In the genomic region with DNA sequence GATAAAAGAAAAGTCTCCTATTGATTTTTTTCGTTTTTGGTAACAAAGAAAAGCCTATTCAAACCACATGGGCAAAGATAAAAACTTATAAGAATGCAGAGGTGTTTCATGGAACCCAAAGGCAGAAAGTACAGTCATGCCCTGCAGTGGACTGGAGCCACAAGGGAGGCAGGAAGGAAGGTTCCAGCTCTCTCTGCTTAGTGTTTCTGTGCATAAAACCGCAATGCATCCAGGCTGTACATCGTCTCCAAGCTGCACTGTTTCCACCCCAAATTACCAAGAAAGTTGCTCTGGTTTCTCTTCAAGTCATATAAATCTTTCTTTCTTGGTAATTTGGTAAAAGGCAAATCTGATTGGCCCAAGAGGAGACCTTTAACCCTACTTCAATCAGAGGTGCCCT, we compare ENCODE assay signal across 17 cellular contexts. TPM values are rescaled to one million over a fixed set of nuclear protein-coding genes. Genes with fewer than 3 reads are reported as not detected.
DNase-seq lines count a peak whose midpoint lies in the region; ATAC-seq and TF ChIP-seq lines count a peak whose summit lies in the region.
"Had no signal": no experiment of that assay in that cellular context is flagged by ENCODE, and none has a peak within 500 bp of the region (broad histone marks: within the 10 kb centered on the region; RNA-seq: fewer than 3 reads in every experiment).

No MANE protein-coding gene starts in this region.

- H3K9me3 ChIP-seq in left lung, result no peaks in the 10 kb centered on the region
- H3K9me3 ChIP-seq: BLaER1 treated with 17β-estradiol and CSF1 and Interleukin-3, amounts not matched to agents 10 nM and 100 nM had no signal

- ATAC-seq in activated CD8-positive, alpha-beta memory T cell treated with anti-CD3 and anti-CD28 coated beads, Interleukin-2, amount 10 ng/mL, durations not matched to agents 7 days and 5 days, result peak; percentile 76
- no peak for ATAC-seq in central memory CD8-positive, alpha-beta T cell (replicated peaks; ENCODE audit: extremely low read depth, poor library complexity, severe bottlenecking)
- ATAC-seq in left lung, result no peak
- ATAC-seq: stimulated activated naive B cell treated with anti-CD40 and anti-IgM and Interleukin-4, amounts not matched to agents 10 μg/mL and 1 μg/mL and 100 μg/mL, for 72 hours had no signal

- H3K4me1 Mint-ChIP-seq in activated CD8-positive, alpha-beta memory T cell treated with anti-CD3 and anti-CD28 coated beads, Interleukin-2, amount 10 ng/mL, durations not matched to agents 7 days and 5 days, result peaks cover 77% of the 10 kb centered on the region
- peaks cover 84% of the 10 kb centered on the region for H3K4me1 Mint-ChIP-seq in central memory CD8-positive, alpha-beta T cell
- H3K4me1 Mint-ChIP-seq: stimulated activated naive B cell treated with anti-CD40 and anti-IgM and Interleukin-4, amounts not matched to agents 10 μg/mL and 1 μg/mL and 100 μg/mL, for 72 hours had no signal

- intact Hi-C loops in left lung (cut with DNase I), result no loop called here

- no peaks in the 10 kb centered on the region for H3K4me1 ChIP-seq in left lung
- H3K4me1 ChIP-seq: BLaER1 treated with 17β-estradiol and CSF1 and Interleukin-3, amounts not matched to agents 10 nM and 100 nM had no signal

- H3K36me3 Mint-ChIP-seq in activated CD8-positive, alpha-beta memory T cell treated with anti-CD3 and anti-CD28 coated beads, Interleukin-2, amount 10 ng/mL, durations not matched to agents 7 days and 5 days, result peaks cover 71% of the 10 kb centered on the region
- peaks cover 47% of the 10 kb centered on the region for H3K36me3 Mint-ChIP-seq in central memory CD8-positive, alpha-beta T cell (ENCODE audit: insufficient read depth)
- H3K36me3 Mint-ChIP-seq: stimulated activated naive B cell treated with anti-CD40 and anti-IgM and Interleukin-4, amounts not matched to agents 10 μg/mL and 1 μg/mL and 100 μg/mL, for 72 hours had no signal

- TF ChIP-seq CTCF in left lung (IDR thresholded peaks at IDR 0.05) (no peak), GM13977 (IDR thresholded peaks at IDR 0.05; ENCODE audit: extremely low read depth, insufficient read depth, missing control alignments) (no peak)

- no peaks in the 10 kb centered on the region for H3K9me3 Mint-ChIP-seq in activated CD8-positive, alpha-beta memory T cell treated with anti-CD3 and anti-CD28 coated beads, Interleukin-2, amount 10 ng/mL, durations not matched to agents 7 days and 5 days (ENCODE audit: low read depth)
- H3K9me3 Mint-ChIP-seq in central memory CD8-positive, alpha-beta T cell, result no peaks in the 10 kb centered on the region
- H3K9me3 Mint-ChIP-seq: stimulated activated naive B cell treated with anti-CD40 and anti-IgM and Interleukin-4, amounts not matched to agents 10 μg/mL and 1 μg/mL and 100 μg/mL, for 72 hours had no signal

- peak; percentile 83 for DNase-seq in activated CD8-positive, alpha-beta memory T cell treated with anti-CD3 and anti-CD28 coated beads, Interleukin-2, amount 10 ng/mL, durations not matched to agents 7 days and 5 days
- no peak for DNase-seq in activated CD8-positive, alpha-beta memory T cell treated with anti-CD3 and anti-CD28 coated beads, Interleukin-2, amount 50 U/mL, for 4 hours
- DNase-seq in activated T-cell treated with anti-CD3 and anti-CD28 coated beads, Interleukin-2, amount 50 U/mL, for 1 hour, result peak; percentile 33
- DNase-seq in central memory CD8-positive, alpha-beta T cell (ENCODE audit: low spot score in 2 of 2), result no peak
- DNase-seq in stimulated activated naive CD4-positive, alpha-beta T cell treated with Interleukin-2 at 50 U/mL for 16 hours (lab: John Stamatoyannopoulos, UW), result peak; percentile 52
- no peak for DNase-seq in left lung
- no peak for DNase-seq in GM13977 (ENCODE audit: low spot score)
- DNase-seq in OCI-M1 (lab: John Stamatoyannopoulos, UW), result no peak
- DNase-seq: DMS79; HCEC 1CT; NCI-H2029; SHP77 treated with DMSO at 0.1 percent for 48 hours; stimulated activated naive B cell treated with anti-CD40 and anti-IgM and Interleukin-4, amounts not matched to agents 10 μg/mL and 1 μg/mL and 100 μg/mL, for 72 hours; T-helper 9 cell had no signal

- H3K36me3 ChIP-seq in left lung, result no peaks in the 10 kb centered on the region
- H3K36me3 ChIP-seq: BLaER1 treated with 17β-estradiol and CSF1 and Interleukin-3, amounts not matched to agents 10 nM and 100 nM had no signal

- no peak overlapping the region for H3K27ac ChIP-seq in left lung
- H3K27ac ChIP-seq: BLaER1 treated with 17β-estradiol and CSF1 and Interleukin-3, amounts not matched to agents 10 nM and 100 nM had no signal

- in situ Hi-C loops in GM13977 (cut with MboI; ENCODE audit: low pct_unique_long_range_greater_than_20kb, low sequenced_read_pairs, unreplicated experiment), result no loop called here

- H3K4me3 ChIP-seq in left lung, result no peak overlapping the region
- H3K4me3 ChIP-seq: BLaER1 treated with 17β-estradiol and CSF1 and Interleukin-3, amounts not matched to agents 10 nM and 100 nM had no signal

- H3K4me3 Mint-ChIP-seq in activated CD8-positive, alpha-beta memory T cell treated with anti-CD3 and anti-CD28 coated beads, Interleukin-2, amount 10 ng/mL, durations not matched to agents 7 days and 5 days, result peak overlapping the region; percentile 8
- H3K4me3 Mint-ChIP-seq in central memory CD8-positive, alpha-beta T cell, result peak overlapping the region; percentile 65
- H3K4me3 Mint-ChIP-seq: stimulated activated naive B cell treated with anti-CD40 and anti-IgM and Interleukin-4, amounts not matched to agents 10 μg/mL and 1 μg/mL and 100 μg/mL, for 72 hours had no signal

- no peaks in the 10 kb centered on the region for H3K27me3 Mint-ChIP-seq in activated CD8-positive, alpha-beta memory T cell treated with anti-CD3 and anti-CD28 coated beads, Interleukin-2, amount 10 ng/mL, durations not matched to agents 7 days and 5 days
- no peaks in the 10 kb centered on the region for H3K27me3 Mint-ChIP-seq in central memory CD8-positive, alpha-beta T cell

- no peaks in the 10 kb centered on the region for H3K27me3 ChIP-seq in left lung
- H3K27me3 ChIP-seq: BLaER1 treated with 17β-estradiol and CSF1 and Interleukin-3, amounts not matched to agents 10 nM and 100 nM had no signal

- CTCF ChIA-PET in activated CD8-positive, alpha-beta memory T cell treated with anti-CD3 and anti-CD28 coated beads, Interleukin-2, amount 10 ng/mL, durations not matched to agents 7 days and 5 days (lab: Charles Lee), result interaction anchor here (0.9 to 2.9 kb wide), 5 partner anchors 11 to 77 kb away, joined by 3 to 15 read pairs (median 3); no protein-coding TSS in a partner anchor

- H3K27ac Mint-ChIP-seq in activated CD8-positive, alpha-beta memory T cell treated with anti-CD3 and anti-CD28 coated beads, Interleukin-2, amount 10 ng/mL, durations not matched to agents 7 days and 5 days, result peak overlapping the region; percentile 86
- peak overlapping the region; percentile 93 for H3K27ac Mint-ChIP-seq in central memory CD8-positive, alpha-beta T cell (ENCODE audit: low read depth)
- H3K27ac Mint-ChIP-seq: stimulated activated naive B cell treated with anti-CD40 and anti-IgM and Interleukin-4, amounts not matched to agents 10 μg/mL and 1 μg/mL and 100 μg/mL, for 72 hours had no signal

RNA-seq across cellular contexts. Expression of a gene that starts 15.8 kb away (rescaled TPM):
- 10 to 100 TPM; 53.8 to 62.4 TPM for total RNA-seq in activated CD8-positive, alpha-beta memory T cell treated with anti-CD3 and anti-CD28 coated beads, Interleukin-2, amount 10 ng/mL, durations not matched to agents 7 days and 5 days
- 1 to 10 TPM in 1 of 2 donors, under 1 TPM in 1; 0.55 to 1.4 TPM for total RNA-seq in left lung
- total RNA-seq: fibroblast of villous mesenchyme, NCI-H460 had no signal

Comparison
In these comparisons a context has a peak if more than half of its experiments do, and no peak if none do; other contexts are left out.
1. DNase-seq: peak in activated CD8-positive, alpha-beta memory T cell treated with anti-CD3 and anti-CD28 coated beads, Interleukin-2, amount 10 ng/mL, durations not matched to agents 7 days and 5 days (single experiment), activated T-cell treated with anti-CD3 and anti-CD28 coated beads, Interleukin-2, amount 50 U/mL, for 1 hour (single experiment) and stimulated activated naive CD4-positive, alpha-beta T cell treated with Interleukin-2 at 50 U/mL for 16 hours (single experiment); none in activated CD8-positive, alpha-beta memory T cell treated with anti-CD3 and anti-CD28 coated beads, Interleukin-2, amount 50 U/mL, for 4 hours (single experiment), central memory CD8-positive, alpha-beta T cell (0 of 2), left lung (0 of 2), GM13977 (single experiment) and OCI-M1 (single experiment).
2. RNA of a gene that starts 15.8 kb away (total RNA-seq): 53.8 to 62.4 TPM in activated CD8-positive, alpha-beta memory T cell treated with anti-CD3 and anti-CD28 coated beads, Interleukin-2, amount 10 ng/mL, durations not matched to agents 7 days and 5 days; 0.55 to 1.4 TPM in left lung; every median in the first group is over 10 times any median in the second.